10 cellular contexts compared by ENCODE assay signal in genomic region chr16:56426585-56426984, GRCh38. TPM values are rescaled to one million over a fixed set of nuclear protein-coding genes. Genes with fewer than 3 reads are reported as not detected.
A peak's percentile ranks its signal among the peaks of the same experiment; 100 is the strongest.
DNase-seq lines count a peak whose midpoint lies in the region; ATAC-seq and TF ChIP-seq lines count a peak whose summit lies in the region.
"Had no signal": no experiment of that assay in that cellular context is flagged by ENCODE, and none has a peak within 500 bp of the region (broad histone marks: within the 10 kb centered on the region; RNA-seq: fewer than 3 reads in every experiment).

No MANE protein-coding gene starts in this region.

- no peak overlapping the region for H3K4me3 ChIP-seq in RWPE2 (ENCODE audit: severe bottlenecking)
- H3K4me3 ChIP-seq in epithelial cell of esophagus (ENCODE audit: low read length), result no peak overlapping the region

- ATAC-seq in RWPE2 (ENCODE audit: low read depth) (peak; percentile 49), Right ventricle myocardium inferior (no peak), GM18861 (IDR thresholded peaks at IDR 0.05; ENCODE audit: unreplicated experiment) (no peak), HG02610 (IDR thresholded peaks at IDR 0.05; ENCODE audit: unreplicated experiment) (no peak)
- ATAC-seq: sciatic nerve had no signal

- no peaks in the 10 kb centered on the region for H3K9me3 ChIP-seq in RWPE2 (ENCODE audit: severe bottlenecking)

- no peaks in the 10 kb centered on the region for H3K9me3 Mint-ChIP-seq in T-helper 1 cell treated with Interleukin-12 subunit alpha and Interleukin-12 subunit beta and Interleukin-4 antibody, amounts not matched to agents 30 μg/mL and 1 μg/mL, for 36 hours
- H3K9me3 Mint-ChIP-seq in progenitor cell of endocrine pancreas (ENCODE audit: low read depth), result no peaks in the 10 kb centered on the region

- peaks cover 15% of the 10 kb centered on the region for H3K36me3 Mint-ChIP-seq in T-helper 1 cell treated with Interleukin-12 subunit alpha and Interleukin-12 subunit beta and Interleukin-4 antibody, amounts not matched to agents 30 μg/mL and 1 μg/mL, for 36 hours (ENCODE audit: low read depth)
- H3K36me3 Mint-ChIP-seq in progenitor cell of endocrine pancreas (ENCODE audit: insufficient read depth), result peaks cover 4% of the 10 kb centered on the region

- DNase-seq in T-helper 1 cell, result no peak
- DNase-seq in RWPE2 (ENCODE audit: low spot score), result no peak
- DNase-seq in epithelial cell of esophagus (ENCODE audit: low read depth), result peak; percentile 83
- DNase-seq in progenitor cell of endocrine pancreas (ENCODE audit: low spot score, unreplicated experiment), result no peak
- DNase-seq in Right ventricle myocardium inferior (ENCODE audit: missing footprints), result no peak
- DNase-seq: NCI-H1930 had no signal

- peak overlapping the region; percentile 72 for H3K4me3 Mint-ChIP-seq in T-helper 1 cell treated with Interleukin-12 subunit alpha and Interleukin-12 subunit beta and Interleukin-4 antibody, amounts not matched to agents 30 μg/mL and 1 μg/mL, for 36 hours
- H3K4me3 Mint-ChIP-seq in progenitor cell of endocrine pancreas (ENCODE audit: low read depth), result peak overlapping the region; percentile 70

- H3K27ac Mint-ChIP-seq in T-helper 1 cell treated with Interleukin-12 subunit alpha and Interleukin-12 subunit beta and Interleukin-4 antibody, amounts not matched to agents 30 μg/mL and 1 μg/mL, for 36 hours, result no peak overlapping the region
- H3K27ac Mint-ChIP-seq in progenitor cell of endocrine pancreas, result no peak overlapping the region

- intact Hi-C loops in Right ventricle myocardium inferior (cut with DNase I), result no loop called here

- peaks cover 19% of the 10 kb centered on the region for H3K36me3 ChIP-seq in RWPE2 (ENCODE audit: low read depth)

- peak overlapping the region; percentile 53 for H3K27ac ChIP-seq in RWPE2 (ENCODE audit: poor library complexity, severe bottlenecking)

- H3K27me3 Mint-ChIP-seq in T-helper 1 cell treated with Interleukin-12 subunit alpha and Interleukin-12 subunit beta and Interleukin-4 antibody, amounts not matched to agents 30 μg/mL and 1 μg/mL, for 36 hours (ENCODE audit: low read depth), result no peaks in the 10 kb centered on the region
- no peaks in the 10 kb centered on the region for H3K27me3 Mint-ChIP-seq in progenitor cell of endocrine pancreas

- H3K4me1 Mint-ChIP-seq in T-helper 1 cell treated with Interleukin-12 subunit alpha and Interleukin-12 subunit beta and Interleukin-4 antibody, amounts not matched to agents 30 μg/mL and 1 μg/mL, for 36 hours (ENCODE audit: low read depth), result peaks cover 30% of the 10 kb centered on the region
- H3K4me1 Mint-ChIP-seq in progenitor cell of endocrine pancreas (ENCODE audit: low read depth), result peaks cover 23% of the 10 kb centered on the region

- peaks cover 9% of the 10 kb centered on the region for H3K4me1 ChIP-seq in RWPE2 (ENCODE audit: insufficient read depth, poor library complexity, severe bottlenecking)

- H3K27me3 ChIP-seq in RWPE2 (ENCODE audit: insufficient read depth, poor library complexity, severe bottlenecking), result no peaks in the 10 kb centered on the region

- no peak for TF ChIP-seq CTCF in RWPE2 (IDR thresholded peaks at IDR 0.05; ENCODE audit: poor library complexity, severe bottlenecking)
- no peak for TF ChIP-seq CTCF in epithelial cell of esophagus (IDR thresholded peaks at IDR 0.05; ENCODE audit: insufficient read depth, low read depth, low read length, missing control alignments)
- no peak for TF ChIP-seq CTCF in progenitor cell of endocrine pancreas (IDR thresholded peaks at IDR 0.05; ENCODE audit: unreplicated experiment)

RNA-seq across cellular contexts. Expression of gene AMFR, which starts 1.2 kb away (rescaled TPM):
- total RNA-seq in progenitor cell of endocrine pancreas (55.8 and 66.3 TPM in 2 replicates), Right ventricle myocardium inferior (68.9 TPM)

RNA-seq across cellular contexts. Expression of gene NUDT21, which starts 24.5 kb away (rescaled TPM):
- 139 and 142 TPM in 2 replicates for total RNA-seq in progenitor cell of endocrine pancreas
- 61.9 TPM for total RNA-seq in Right ventricle myocardium inferior

RNA-seq across cellular contexts. Expression of gene OGFOD1, which starts 24.8 kb away (rescaled TPM):
- total RNA-seq in progenitor cell of endocrine pancreas (32.0 and 33.6 TPM in 2 replicates), Right ventricle myocardium inferior (30.6 TPM)
